In genomic region chr19:11987405-11988231, GRCh38 we compare ENCODE assay signal across 8 cellular contexts. TPM values are rescaled to one million over a fixed set of nuclear protein-coding genes. Genes with fewer than 3 reads are reported as not detected.
DNase-seq lines count a peak whose midpoint lies in the region; ATAC-seq, FAIRE-seq and TF ChIP-seq lines count a peak whose summit lies in the region.

No MANE protein-coding gene starts in this region.

- peak overlapping the region; percentile 94 to 95 for H3K4me3 ChIP-seq in neuronal stem cell (ENCODE audit: low read length in 2 of 2)

- H2AFZ ChIP-seq in neuronal stem cell (ENCODE audit: low read length), result peak overlapping the region; percentile 95

- WGBS in neuronal stem cell (ENCODE audit: extremely low coverage in 2 of 2, insufficient read length in 2 of 2, insufficient replicate concordance in 1 of 2), 2 donors, result no CpG with 5 or more reads among the region's 52 CpGs

- peak overlapping the region; percentile 94 for H3K23ac ChIP-seq in neuronal stem cell (ENCODE audit: low read depth, low read length, poor library complexity)

- peaks cover 0 to 2% of the 10 kb centered on the region in 2 donors for H3K4me1 ChIP-seq in neuronal stem cell (ENCODE audit: control insufficient read depth in 2 of 2, insufficient read depth in 1 of 2, low read depth in 1 of 2, low read length in 2 of 2)

- H4K8ac ChIP-seq in neuronal stem cell (ENCODE audit: low read depth, low read length), result no peak overlapping the region

- peaks cover 5% of the 10 kb centered on the region for H3K79me1 ChIP-seq in neuronal stem cell (ENCODE audit: low read depth, low read length)

- ATAC-seq in GM21619 (IDR thresholded peaks at IDR 0.05; ENCODE audit: unreplicated experiment), result peak; percentile 66

- peak overlapping the region; percentile 93 for H3K27ac ChIP-seq in neuronal stem cell (replicated peaks; ENCODE audit: low read length)

- no peaks in the 10 kb centered on the region for H3K27me3 ChIP-seq in neuronal stem cell (ENCODE audit: control insufficient read depth in 3 of 3, insufficient read depth in 3 of 3, low read depth in 1 of 3, low read length in 3 of 3)

- no peak overlapping the region for H2BK12ac ChIP-seq in neuronal stem cell (ENCODE audit: low read length)

- TF ChIP-seq POLR2A in Raji (IDR thresholded peaks at IDR 0.05; ENCODE audit: insufficient read depth, low read depth, low read length), result peak; percentile 89

- H2BK15ac ChIP-seq in neuronal stem cell (ENCODE audit: low read length), result peak overlapping the region; percentile 55

- no peak overlapping the region for H2BK120ac ChIP-seq in neuronal stem cell (ENCODE audit: low read depth, low read length)

- FAIRE-seq in frontal cortex (lab: Jason Lieb, UNC), result no peak

- H3K4me2 ChIP-seq in neuronal stem cell (ENCODE audit: insufficient read depth, low read length, poor library complexity, severe bottlenecking), result peak overlapping the region; percentile 92

- peaks cover 6 to 31% of the 10 kb centered on the region in 2 donors for H3K36me3 ChIP-seq in neuronal stem cell (replicated peaks in 1 of 2; ENCODE audit: control insufficient read depth in 2 of 2, insufficient read depth in 2 of 2, low read length in 2 of 2)

- peak overlapping the region; percentile 78 for H2AK5ac ChIP-seq in neuronal stem cell (ENCODE audit: low read depth, low read length)

- peaks cover 15 to 42% of the 10 kb centered on the region in 2 donors for H3K9me3 ChIP-seq in neuronal stem cell (replicated peaks in 1 of 2; ENCODE audit: control insufficient read depth in 2 of 2, insufficient read depth in 1 of 2, low read depth in 1 of 2, low read length in 2 of 2)

- peak overlapping the region; percentile 90 for H3K18ac ChIP-seq in neuronal stem cell (ENCODE audit: low read length)

- peak overlapping the region; percentile 83 for H3K9ac ChIP-seq in neuronal stem cell (ENCODE audit: low read depth, low read length, poor library complexity)

- H2BK5ac ChIP-seq in neuronal stem cell (ENCODE audit: low read length), result peak overlapping the region; percentile 77

- no peak overlapping the region for H4K91ac ChIP-seq in neuronal stem cell (ENCODE audit: low read depth, low read length, poor library complexity)

- no peak overlapping the region for H3K4ac ChIP-seq in neuronal stem cell (ENCODE audit: low read length)

- H3K14ac ChIP-seq in neuronal stem cell (ENCODE audit: low read length), result peak overlapping the region; percentile 91

- DNase-seq in DMS 273 (lab: John Stamatoyannopoulos, UW; ENCODE audit: unreplicated experiment), result peak; percentile 98
- DNase-seq in LHCN-M2 (ENCODE audit: low read depth), result peak; percentile 91
- DNase-seq in activated gamma-delta T cell (lab: John Stamatoyannopoulos, UW), result peak; percentile 63
- peak; percentile 71 to 90 for DNase-seq in frontal cortex (ENCODE audit: low spot score in 2 of 2)
- DNase-seq in neuronal stem cell (ENCODE audit: low spot score), result peak; percentile 91
- peak; percentile 93 for DNase-seq in stromal cell of bone marrow (ENCODE audit: low read depth)

RNA-seq across cellular contexts. Expression of gene ZNF763, which starts 22.8 kb away (rescaled TPM):
- total RNA-seq in LHCN-M2 (2014; rRNA removed), result 0.69 and 1.7 TPM in 2 replicates
- 0.51 TPM for polyA plus RNA-seq in LHCN-M2 (2012)
- total RNA-seq in frontal cortex, result 4.5 TPM
- 2.7 TPM for polyA plus RNA-seq in neuronal stem cell (2013, experiment 1 of 2)
- 2.6 TPM for polyA plus RNA-seq in neuronal stem cell (2013, experiment 2 of 2)

RNA-seq across cellular contexts. Expression of gene ZNF433, which starts 47.9 kb away (rescaled TPM):
- total RNA-seq in LHCN-M2 (2014; rRNA removed) (4.1 and 5.7 TPM in 2 replicates), frontal cortex (16.3 TPM)
- polyA plus RNA-seq in LHCN-M2 (2012), result 2.7 TPM
- polyA plus RNA-seq in neuronal stem cell (2013, experiment 1 of 2), result 2.8 TPM
- 3.0 TPM for polyA plus RNA-seq in neuronal stem cell (2013, experiment 2 of 2)

Comparison
In these comparisons a context has a peak if more than half of its experiments do, and no peak if none do; other contexts are left out.
1. Peak in every context shown above with its lines: DNase-seq, ATAC-seq, H3K4me3 ChIP-seq and H3K27ac ChIP-seq.